28 cellular contexts compared by ENCODE assay signal in the genomic region with DNA sequence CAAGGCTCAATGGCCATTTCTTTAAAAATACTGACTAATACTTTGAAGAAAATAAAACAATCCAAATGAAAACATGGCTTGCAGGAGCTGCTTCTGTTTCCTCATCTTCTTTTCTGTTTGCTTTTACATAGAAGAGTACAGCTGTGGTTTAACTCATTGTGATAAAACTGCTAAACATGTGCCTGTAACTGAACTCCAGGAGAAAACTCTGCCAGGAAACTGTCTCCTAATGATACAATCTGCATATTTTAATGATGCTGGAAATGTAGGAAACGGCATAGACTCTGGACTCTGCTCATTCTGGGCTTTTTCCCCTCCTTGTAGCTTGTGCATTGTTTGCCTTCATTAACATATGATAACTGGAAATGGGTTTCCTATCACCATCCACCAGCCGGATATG.
"Had no signal": no experiment of that assay in that cellular context is flagged by ENCODE, and none has a peak within 500 bp of the region (broad histone marks: within the 10 kb centered on the region; RNA-seq: fewer than 3 reads in every experiment).

No MANE protein-coding gene starts in this region.

- H3K4me3 Mint-ChIP-seq: activated B cell treated with CpG ODN at 0.5 μM for 24 hours; activated naive CD4-positive, alpha-beta T cell treated with anti-CD3 and anti-CD28 coated beads for 36 hours; activated naive CD8-positive, alpha-beta T cell treated with anti-CD3 and anti-CD28 coated beads, Interleukin-2, amount 10 ng/mL, durations not matched to agents 7 days and 5 days; nephron progenitor cell; stimulated activated naive B cell treated with anti-CD40 and anti-IgM and Interleukin-4, amounts not matched to agents 10 μg/mL and 1 μg/mL and 100 μg/mL, for 72 hours; T-cell; T-helper 2 cell treated with Interferon-gamma antibody and Interleukin-4, amounts not matched to agents 5 μg/mL and 100 μg/mL, for 36 hours had no signal

- H3K27ac ChIP-seq: gastroesophageal sphincter, heart left ventricle, sigmoid colon, testis, uterus had no signal

- H3K9me3 ChIP-seq: gastroesophageal sphincter, heart left ventricle, mucosa of descending colon, sigmoid colon, testis, uterus had no signal

- H3K4me3 ChIP-seq: gastroesophageal sphincter, heart left ventricle, mucosa of descending colon, sigmoid colon, testis, uterus had no signal

- H3K9me3 Mint-ChIP-seq: activated B cell treated with CpG ODN at 0.5 μM for 24 hours; activated naive CD4-positive, alpha-beta T cell treated with anti-CD3 and anti-CD28 coated beads for 36 hours; nephron progenitor cell; T-helper 2 cell treated with Interferon-gamma antibody and Interleukin-4, amounts not matched to agents 5 μg/mL and 100 μg/mL, for 36 hours had no signal

- ATAC-seq: gastroesophageal sphincter; heart left ventricle; left cardiac atrium; mucosa of descending colon; stimulated activated naive B cell treated with anti-CD40 and anti-IgM and Interleukin-4, amounts not matched to agents 10 μg/mL and 1 μg/mL and 100 μg/mL, for 72 hours; T-cell had no signal

- H3K36me3 Mint-ChIP-seq: activated naive CD8-positive, alpha-beta T cell treated with anti-CD3 and anti-CD28 coated beads, Interleukin-2, amount 10 ng/mL, durations not matched to agents 7 days and 5 days; stimulated activated naive B cell treated with anti-CD40 and anti-IgM and Interleukin-4, amounts not matched to agents 10 μg/mL and 1 μg/mL and 100 μg/mL, for 72 hours; T-cell had no signal

- H3K4me1 Mint-ChIP-seq: activated B cell treated with CpG ODN at 0.5 μM for 24 hours; activated naive CD8-positive, alpha-beta T cell treated with anti-CD3 and anti-CD28 coated beads, Interleukin-2, amount 10 ng/mL, durations not matched to agents 7 days and 5 days; stimulated activated naive B cell treated with anti-CD40 and anti-IgM and Interleukin-4, amounts not matched to agents 10 μg/mL and 1 μg/mL and 100 μg/mL, for 72 hours; T-cell had no signal

- H3K36me3 ChIP-seq: gastroesophageal sphincter, heart left ventricle, sigmoid colon, uterus had no signal

- H3K27me3 Mint-ChIP-seq: activated B cell treated with CpG ODN at 0.5 μM for 24 hours; activated naive CD8-positive, alpha-beta T cell treated with anti-CD3 and anti-CD28 coated beads, Interleukin-2, amount 10 ng/mL, durations not matched to agents 7 days and 5 days; progenitor cell of endocrine pancreas; stimulated activated naive B cell treated with anti-CD40 and anti-IgM and Interleukin-4, amounts not matched to agents 10 μg/mL and 1 μg/mL and 100 μg/mL, for 72 hours; T-cell had no signal

- H3K27ac Mint-ChIP-seq: activated B cell treated with CpG ODN at 0.5 μM for 24 hours; activated naive CD4-positive, alpha-beta T cell treated with anti-CD3 and anti-CD28 coated beads for 36 hours; activated naive CD8-positive, alpha-beta T cell treated with anti-CD3 and anti-CD28 coated beads, Interleukin-2, amount 10 ng/mL, durations not matched to agents 7 days and 5 days; nephron progenitor cell; progenitor cell of endocrine pancreas; stimulated activated naive B cell treated with anti-CD40 and anti-IgM and Interleukin-4, amounts not matched to agents 10 μg/mL and 1 μg/mL and 100 μg/mL, for 72 hours; T-cell; T-helper 2 cell treated with Interferon-gamma antibody and Interleukin-4, amounts not matched to agents 5 μg/mL and 100 μg/mL, for 36 hours had no signal

- H3K4me1 ChIP-seq: gastroesophageal sphincter, heart left ventricle, testis, uterus had no signal

- FAIRE-seq: islet of Langerhans had no signal

- H3K27me3 ChIP-seq: gastroesophageal sphincter, heart left ventricle, sigmoid colon, testis, uterus had no signal

- DNase-seq: activated B cell treated with CpG ODN at 0.5 μM for 24 hours; activated CD4-positive, alpha-beta T cell treated with anti-CD3 and anti-CD28 coated beads for 4 hours; activated CD4-positive, alpha-beta T cell treated with anti-CD3 and anti-CD28 coated beads, Interleukin-2, amount 50 U/mL, for 48 hours; activated naive CD4-positive, alpha-beta T cell treated with anti-CD3 and anti-CD28 coated beads for 36 hours; activated naive CD8-positive, alpha-beta T cell treated with anti-CD3 and anti-CD28 coated beads, Interleukin-2, amount 10 ng/mL, durations not matched to agents 7 days and 5 days; activated T-cell treated with anti-CD3 and anti-CD28 coated beads, Interleukin-2, amount 50 U/mL, for 48 hours; amygdala; central memory CD4-positive, alpha-beta T cell; dermis blood vessel endothelial cell; effector CD8-positive, alpha-beta T cell; heart left ventricle; left cardiac atrium; mesendoderm; mucosa of descending colon; nephron progenitor cell; retina; sigmoid colon; stimulated activated CD4-positive, alpha-beta T cell treated with anti-CD3 and anti-CD28 coated beads, Interleukin-2, amount 100 ng/mL, for 48 hours; stimulated activated CD8-positive, alpha-beta memory T cell treated with anti-CD3 and anti-CD28 coated beads, Interleukin-4, amount 100 ng/mL, for 48 hours; stimulated activated naive B cell treated with anti-CD40 and anti-IgM and Interleukin-4, amounts not matched to agents 10 μg/mL and 1 μg/mL and 100 μg/mL, for 72 hours; T-cell; testis; trophoblast cell; uterus had no signal
